In genomic region chr5:132477784-132478497, GRCh38 we compare ENCODE assay signal across 9 cellular contexts. TPM values are rescaled to one million over a fixed set of nuclear protein-coding genes. Genes with fewer than 3 reads are reported as not detected.
DNase-seq lines count a peak whose midpoint lies in the region; ATAC-seq lines count a peak whose summit lies in the region.
"Had no signal": no experiment of that assay in that cellular context is flagged by ENCODE, and none has a peak within 500 bp of the region (broad histone marks: within the 10 kb centered on the region; RNA-seq: fewer than 3 reads in every experiment).

No MANE protein-coding gene starts in this region.

- H3K4me1 Mint-ChIP-seq in stimulated activated naive CD8-positive, alpha-beta T cell treated with anti-CD3 and anti-CD28 coated beads, Interleukin-15, Interleukin-2, amounts not matched to agents 100 ng/mL and 50 ng/mL, for 24 hours (ENCODE audit: low read depth): peaks cover 86% of the 10 kb centered on the region
- peaks cover 68% of the 10 kb centered on the region for H3K4me1 Mint-ChIP-seq in activated naive CD8-positive, alpha-beta T cell treated with anti-CD3 and anti-CD28 coated beads, Interleukin-2, amount 10 ng/mL, durations not matched to agents 7 days and 5 days

- peak overlapping the region; percentile 67 for H3K27ac ChIP-seq in muscle layer of duodenum (ENCODE audit: low read length)
- H3K27ac ChIP-seq: VCaP had no signal

- DNase-seq in stimulated activated naive CD8-positive, alpha-beta T cell treated with anti-CD3 and anti-CD28 coated beads, Interleukin-15, Interleukin-2, amounts not matched to agents 100 U/mL and 50 U/mL, for 24 hours: no peak
- DNase-seq in activated naive CD8-positive, alpha-beta T cell treated with anti-CD3 and anti-CD28 coated beads, Interleukin-2, amount 10 ng/mL, durations not matched to agents 7 days and 5 days: peak; percentile 45
- DNase-seq in NCI-H146 (lab: John Stamatoyannopoulos, UW): no peak

- no peaks in the 10 kb centered on the region for H3K9me3 Mint-ChIP-seq in stimulated activated naive CD8-positive, alpha-beta T cell treated with anti-CD3 and anti-CD28 coated beads, Interleukin-15, Interleukin-2, amounts not matched to agents 100 ng/mL and 50 ng/mL, for 24 hours
- no peaks in the 10 kb centered on the region for H3K9me3 Mint-ChIP-seq in activated naive CD8-positive, alpha-beta T cell treated with anti-CD3 and anti-CD28 coated beads, Interleukin-2, amount 10 ng/mL, durations not matched to agents 7 days and 5 days

- no peak overlapping the region for H3K4me3 Mint-ChIP-seq in stimulated activated naive CD8-positive, alpha-beta T cell treated with anti-CD3 and anti-CD28 coated beads, Interleukin-15, Interleukin-2, amounts not matched to agents 100 ng/mL and 50 ng/mL, for 24 hours
- H3K4me3 Mint-ChIP-seq in activated naive CD8-positive, alpha-beta T cell treated with anti-CD3 and anti-CD28 coated beads, Interleukin-2, amount 10 ng/mL, durations not matched to agents 7 days and 5 days: no peak overlapping the region

- peaks cover 18 to 33% of the 10 kb centered on the region in 2 donors for H3K4me1 ChIP-seq in muscle layer of duodenum (ENCODE audit: control insufficient read depth in 1 of 2, insufficient read depth in 2 of 2, low read length in 2 of 2)

- peaks cover 3% of the 10 kb centered on the region for H3K36me3 Mint-ChIP-seq in stimulated activated naive CD8-positive, alpha-beta T cell treated with anti-CD3 and anti-CD28 coated beads, Interleukin-15, Interleukin-2, amounts not matched to agents 100 ng/mL and 50 ng/mL, for 24 hours (ENCODE audit: low read depth)
- H3K36me3 Mint-ChIP-seq in activated naive CD8-positive, alpha-beta T cell treated with anti-CD3 and anti-CD28 coated beads, Interleukin-2, amount 10 ng/mL, durations not matched to agents 7 days and 5 days: peaks cover 9% of the 10 kb centered on the region

- H3K36me3 ChIP-seq in muscle layer of duodenum (ENCODE audit: control insufficient read depth in 1 of 2, insufficient read depth in 2 of 2, low read length in 2 of 2): peaks cover 10 to 11% of the 10 kb centered on the region in 2 donors

- H3K4me3 ChIP-seq in muscle layer of duodenum (ENCODE audit: low read depth in 1 of 2, low read length in 2 of 2): peak overlapping the region in 1 of 2 donors; percentile 7

- no peaks in the 10 kb centered on the region for H3K27me3 ChIP-seq in muscle layer of duodenum (ENCODE audit: low read depth, low read length)

- no peaks in the 10 kb centered on the region for H3K27me3 Mint-ChIP-seq in stimulated activated naive CD8-positive, alpha-beta T cell treated with anti-CD3 and anti-CD28 coated beads, Interleukin-15, Interleukin-2, amounts not matched to agents 100 ng/mL and 50 ng/mL, for 24 hours
- H3K27me3 Mint-ChIP-seq in activated naive CD8-positive, alpha-beta T cell treated with anti-CD3 and anti-CD28 coated beads, Interleukin-2, amount 10 ng/mL, durations not matched to agents 7 days and 5 days: no peaks in the 10 kb centered on the region

- POLR2A ChIA-PET in activated naive CD8-positive, alpha-beta T cell treated with anti-CD3 and anti-CD28 coated beads, Interleukin-2, amount 10 ng/mL, durations not matched to agents 7 days and 5 days (lab: Charles Lee): interaction anchor here (0.8 to 30.8 kb wide), 12 partner anchors 1 to 85 kb away, joined by 3 to 1195 read pairs (median 17); partner anchors contain the start of gene IRF1

- no peak for ATAC-seq in stimulated activated naive CD8-positive, alpha-beta T cell treated with anti-CD3 and anti-CD28 coated beads, Interleukin-15, Interleukin-2, amounts not matched to agents 100 U/mL and 50 U/mL, for 24 hours
- ATAC-seq in activated naive CD8-positive, alpha-beta T cell treated with anti-CD3 and anti-CD28 coated beads, Interleukin-2, amount 10 ng/mL, durations not matched to agents 7 days and 5 days (ENCODE audit: low read depth): no peak
- ATAC-seq in GM19328 (IDR thresholded peaks at IDR 0.05; ENCODE audit: unreplicated experiment): no peak
- ATAC-seq in GM19324 (IDR thresholded peaks at IDR 0.05; ENCODE audit: low FRiP score, unreplicated experiment): no peak
- ATAC-seq in HG03520 (IDR thresholded peaks at IDR 0.05; ENCODE audit: unreplicated experiment): no peak

- H3K27ac Mint-ChIP-seq in stimulated activated naive CD8-positive, alpha-beta T cell treated with anti-CD3 and anti-CD28 coated beads, Interleukin-15, Interleukin-2, amounts not matched to agents 100 ng/mL and 50 ng/mL, for 24 hours: peak overlapping the region; percentile 61
- H3K27ac Mint-ChIP-seq in activated naive CD8-positive, alpha-beta T cell treated with anti-CD3 and anti-CD28 coated beads, Interleukin-2, amount 10 ng/mL, durations not matched to agents 7 days and 5 days: peak overlapping the region; percentile 37

- H3K9me3 ChIP-seq in muscle layer of duodenum (ENCODE audit: control insufficient read depth in 1 of 2, low read length in 2 of 2): no peaks in the 10 kb centered on the region

RNA-seq across cellular contexts. Expression of gene IRF1, which starts 12.6 kb away (rescaled TPM):
- total RNA-seq in activated naive CD8-positive, alpha-beta T cell treated with anti-CD3 and anti-CD28 coated beads, Interleukin-2, amount 10 ng/mL, durations not matched to agents 7 days and 5 days: 100 to 1,000 TPM; 228 to 238 TPM
